8 cellular contexts compared by ENCODE assay signal in the genomic region with DNA sequence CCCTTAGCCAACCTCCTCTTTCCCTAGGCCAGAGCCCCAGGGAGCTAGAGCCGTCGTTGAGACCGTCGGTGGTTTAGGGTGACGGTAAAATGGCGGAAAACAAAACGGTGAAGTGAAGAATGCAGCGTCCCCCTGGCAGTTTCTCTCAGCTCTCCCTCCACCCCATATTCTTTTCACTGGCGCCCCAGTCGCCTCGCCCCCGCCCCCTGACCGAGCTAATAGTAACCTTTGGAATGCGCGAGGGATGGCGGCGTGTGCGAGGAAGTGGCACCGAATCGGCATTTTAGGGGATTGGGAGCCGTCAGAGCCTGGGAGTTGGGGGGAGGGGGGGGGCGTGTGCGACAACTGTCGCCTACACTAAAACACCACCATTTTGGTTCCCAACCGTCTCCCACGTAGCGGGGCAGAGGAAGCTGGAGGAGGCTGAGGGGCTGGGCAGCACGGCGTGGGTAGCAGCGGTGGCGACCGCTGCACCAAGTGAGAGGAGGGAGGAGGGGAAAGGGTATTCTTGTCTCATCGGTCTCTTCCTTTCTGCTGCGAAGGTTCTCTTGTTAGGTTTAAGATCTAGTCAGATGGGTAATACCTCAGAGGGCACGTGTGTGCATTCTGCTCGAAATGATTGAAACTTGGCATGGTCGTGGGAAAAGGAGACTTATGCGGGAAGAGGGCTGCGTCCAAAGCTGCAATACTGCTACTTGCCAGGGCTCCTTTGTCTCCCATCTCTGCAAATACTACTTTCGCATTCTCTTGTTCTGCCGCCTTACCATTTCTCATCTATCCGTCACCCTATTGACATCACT. TPM values are rescaled to one million over a fixed set of nuclear protein-coding genes. Genes with fewer than 3 reads are reported as not detected.
DNase-seq lines count a peak whose midpoint lies in the region; ATAC-seq and TF ChIP-seq lines count a peak whose summit lies in the region.

No MANE protein-coding gene starts in this region.

- intact Hi-C loops in CD14-positive monocyte (cut with micrococcal nuclease): no loop called here
- intact Hi-C loops in naive thymus-derived CD4-positive, alpha-beta T cell (cut with micrococcal nuclease): no loop called here

- CTCF ChIA-PET in T-cell (lab: Charles Lee): no interaction called here
- CTCF ChIA-PET in naive thymus-derived CD4-positive, alpha-beta T cell (lab: Charles Lee): no interaction called here

- TF ChIP-seq CTCF in CD14-positive monocyte (IDR thresholded peaks at IDR 0.05) (no peak), epithelial cell of proximal tubule (conservative IDR thresholded peaks at IDR 0.05; ENCODE audit: low read depth, low read length) (no peak)

- DNase-seq in CD14-positive monocyte (ENCODE audit: low spot score): no peak
- peak; percentile 1 for DNase-seq in HT1080 (ENCODE audit: low read depth)
- DNase-seq in T-cell: peak in 3 of 34 experiments; percentile 0 to 7 (median 1)
- DNase-seq in epithelial cell of proximal tubule (ENCODE audit: low read depth): no peak
- DNase-seq in naive thymus-derived CD4-positive, alpha-beta T cell: peak in 6 of 9 donors; percentile 4 to 34 (median 12)
- DNase-seq in NCI-H226: no peak
- no peak for DNase-seq in NCI-H187 (lab: John Stamatoyannopoulos, UW)

- no peaks in the 10 kb centered on the region for H3K4me1 ChIP-seq in naive thymus-derived CD4-positive, alpha-beta T cell (ENCODE audit: control insufficient read depth in 2 of 2, insufficient read depth in 2 of 2, low read length in 2 of 2)

- no peak overlapping the region for H3K27ac Mint-ChIP-seq in CD14-positive monocyte
- peak overlapping the region in 1 of 2 donors; percentile 68 for H3K27ac Mint-ChIP-seq in T-cell
- peak overlapping the region in 8 of 9 donors; percentile 54 to 89 (median 79) for H3K27ac Mint-ChIP-seq in naive thymus-derived CD4-positive, alpha-beta T cell

- peaks cover 0 to 4% (median 0%) of the 10 kb centered on the region in 3 experiments for H3K36me3 ChIP-seq in naive thymus-derived CD4-positive, alpha-beta T cell (ENCODE audit: control insufficient read depth in 2 of 3, insufficient read depth in 3 of 3, low read length in 3 of 3)

- peaks cover 0 to 5% (median 4%) of the 10 kb centered on the region in 7 donors for H3K9me3 Mint-ChIP-seq in CD14-positive monocyte
- H3K9me3 Mint-ChIP-seq in T-cell: no peaks in the 10 kb centered on the region
- H3K9me3 Mint-ChIP-seq in naive thymus-derived CD4-positive, alpha-beta T cell: no peaks in the 10 kb centered on the region

- peaks cover 7 to 21% (median 13%) of the 10 kb centered on the region in 3 donors for H3K27me3 Mint-ChIP-seq in CD14-positive monocyte (ENCODE audit: low read depth in 3 of 3)
- H3K27me3 Mint-ChIP-seq in T-cell: peaks cover 12 to 26% of the 10 kb centered on the region in 2 donors
- H3K27me3 Mint-ChIP-seq in naive thymus-derived CD4-positive, alpha-beta T cell: peaks cover 3 to 32% (median 17%) of the 10 kb centered on the region in 5 donors

- H3K9me3 ChIP-seq in naive thymus-derived CD4-positive, alpha-beta T cell (ENCODE audit: control insufficient read depth in 2 of 3, low read length in 3 of 3): no peaks in the 10 kb centered on the region

- H3K27me3 ChIP-seq in naive thymus-derived CD4-positive, alpha-beta T cell (ENCODE audit: control insufficient read depth in 2 of 2, insufficient read depth in 2 of 2, low read length in 2 of 2): no peaks in the 10 kb centered on the region

- POLR2A ChIA-PET in T-cell (lab: Charles Lee): no interaction called here
- POLR2A ChIA-PET in naive thymus-derived CD4-positive, alpha-beta T cell (lab: Charles Lee): no interaction called here

- ATAC-seq in GM18907 (IDR thresholded peaks at IDR 0.05; ENCODE audit: unreplicated experiment): peak; percentile 48
- ATAC-seq in T-cell (replicated peaks in 1 of 4): peak in 3 of 4 experiments; percentile 30 to 54 (median 48)
- peak; percentile 37 for ATAC-seq in naive thymus-derived CD4-positive, alpha-beta T cell

- H3K4me3 Mint-ChIP-seq in CD14-positive monocyte (peak overlapping the region; percentile 81 to 95), T-cell (peak overlapping the region; percentile 81 to 87 (median 85))
- peak overlapping the region; percentile 88 to 96 (median 92) for H3K4me3 Mint-ChIP-seq in naive thymus-derived CD4-positive, alpha-beta T cell

- peak overlapping the region; percentile 45 for H3K27ac ChIP-seq in naive thymus-derived CD4-positive, alpha-beta T cell (ENCODE audit: low read depth, low read length)

- peak overlapping the region; percentile 69 for H3K4me3 ChIP-seq in epithelial cell of proximal tubule (ENCODE audit: low read depth, low read length)
- H3K4me3 ChIP-seq in naive thymus-derived CD4-positive, alpha-beta T cell (ENCODE audit: low read length): peak overlapping the region; percentile 50

- H3K36me3 Mint-ChIP-seq in CD14-positive monocyte (no peaks in the 10 kb centered on the region), T-cell (no peaks in the 10 kb centered on the region)
- H3K36me3 Mint-ChIP-seq in naive thymus-derived CD4-positive, alpha-beta T cell: peaks cover 0 to 4% (median 0%) of the 10 kb centered on the region in 5 donors

- H3K4me1 Mint-ChIP-seq in CD14-positive monocyte (peaks cover 17% of the 10 kb centered on the region), T-cell (peaks cover 13 to 17% (median 15%) of the 10 kb centered on the region in 3 donors)
- H3K4me1 Mint-ChIP-seq in naive thymus-derived CD4-positive, alpha-beta T cell: peaks cover 4 to 13% (median 9%) of the 10 kb centered on the region in 7 donors

RNA-seq across cellular contexts. Expression of gene ZNF711, which starts 0.8 kb away (rescaled TPM):
- polyA plus RNA-seq in CD14-positive monocyte: not detected
- total RNA-seq in HT1080 (2014; rRNA removed; shearing (Covaris generic)): 0.13 and 0.16 TPM in 2 replicates
- polyA plus RNA-seq in HT1080 (2015; cell fraction: cytosol; rRNA removed): 0.99 and 1.7 TPM in 2 replicates
- polyA plus RNA-seq in HT1080 (2015; cell fraction: nucleus; rRNA removed): 4.6 and 4.9 TPM in 2 replicates
- total RNA-seq in T-cell (1 to 10 TPM in 3 of 5 donors, under 1 TPM in 2; 0.59 to 5.3 (median 1.4) TPM), epithelial cell of proximal tubule (2.5 and 4.3 TPM in 2 replicates)
- 1 to 10 TPM in 4 of 5 experiments, under 1 TPM in 1; 0.27 to 2.1 (median 1.6) TPM for total RNA-seq in naive thymus-derived CD4-positive, alpha-beta T cell
- 1 to 10 TPM; 1.8 to 2.9 TPM for polyA plus RNA-seq in naive thymus-derived CD4-positive, alpha-beta T cell

RNA-seq across cellular contexts. Expression of gene SATL1, which starts 1.0 kb away (rescaled TPM):
- not detected for polyA plus RNA-seq in CD14-positive monocyte
- not detected in 2 replicates for total RNA-seq in HT1080 (2014; rRNA removed; shearing (Covaris generic))
- polyA plus RNA-seq in HT1080 (2015; cell fraction: cytosol; rRNA removed): 0.06 and 0.12 TPM in 2 replicates
- polyA plus RNA-seq in HT1080 (2015; cell fraction: nucleus; rRNA removed): not detected in 2 replicates
- total RNA-seq in T-cell (under 1 TPM in 1 of 5 donors, not detected in 4; 0.10 TPM), epithelial cell of proximal tubule (0.07 TPM in 1 of 2 replicates, not detected in the other)
- not detected for total RNA-seq in naive thymus-derived CD4-positive, alpha-beta T cell
- polyA plus RNA-seq in naive thymus-derived CD4-positive, alpha-beta T cell: not detected

Comparison
In these comparisons a context has a peak if more than half of its experiments do, and no peak if none do; other contexts are left out.
1. DNase-seq: peak in HT1080 (single experiment) and naive thymus-derived CD4-positive, alpha-beta T cell (6 of 9); none in CD14-positive monocyte (single experiment), epithelial cell of proximal tubule (single experiment), NCI-H226 (single experiment) and NCI-H187 (0 of 2).
2. H3K27ac Mint-ChIP-seq: peak in naive thymus-derived CD4-positive, alpha-beta T cell (8 of 9); none in CD14-positive monocyte (0 of 7).
3. Peak in every context shown above with its lines, with median percentiles within 50 percentile points of each other: H3K4me3 Mint-ChIP-seq and ATAC-seq.